ENCODE assay signal across 35 cellular contexts in genomic region chr7:107652642-107653041, GRCh38. TPM values are rescaled to one million over a fixed set of nuclear protein-coding genes. Genes with fewer than 3 reads are reported as not detected.
DNase-seq lines count a peak whose midpoint lies in the region; ATAC-seq, FAIRE-seq and TF ChIP-seq lines count a peak whose summit lies in the region.
"Had no signal": no experiment of that assay in that cellular context is flagged by ENCODE, and none has a peak within 500 bp of the region (broad histone marks: within the 10 kb centered on the region; RNA-seq: fewer than 3 reads in every experiment).

No MANE protein-coding gene starts in this region.

- DNase-seq in M059J (ENCODE audit: low read depth) = peak; percentile 18
- peak; percentile 59 for DNase-seq in PC-3
- DNase-seq in iris pigment epithelial cell (ENCODE audit: low read depth) = peak; percentile 13
- no peak for DNase-seq in NCI-H128 (lab: John Stamatoyannopoulos, UW; ENCODE audit: unreplicated experiment)
- no peak for DNase-seq in NCI-H1092 treated with DMSO at 0.1 percent for 48 hours (lab: John Stamatoyannopoulos, UW)
- no peak for DNase-seq in activated T-cell treated with anti-CD3 and anti-CD28 coated beads, Interleukin-2, amount 50 U/mL, for 1 hour
- no peak for DNase-seq in GM12891 (ENCODE audit: insufficient read length, low spot score)
- DNase-seq: 8988T; ACHN; AML-193; BE2C; C1 segment of cervical spinal cord; Caco-2; Calu3; CD4-positive, alpha-beta memory T cell; CD4-positive, alpha-beta T cell; CD4-positive, CD25-positive, alpha-beta regulatory T cell; CD8-positive, alpha-beta memory T cell; CD8-positive, alpha-beta T cell; COR-L47; DMS 273 treated with DMSO at 0.1 percent for 48 hours; DMS153; DMS53; DMS79; DMS79 treated with DMSO at 0.1 percent for 48 hours; DND-41; EL had no signal

- no peaks in the 10 kb centered on the region for H3K27me3 ChIP-seq in PC-3 (ENCODE audit: low read length)
- H3K27me3 ChIP-seq: BE2C; BLaER1; BLaER1 treated with 17β-estradiol and CSF1 and Interleukin-3, amounts not matched to agents 10 nM and 100 nM had no signal

- no peak overlapping the region for H3K4me2 ChIP-seq in PC-3 (ENCODE audit: low read length)
- H3K4me2 ChIP-seq: A549; BLaER1; BLaER1 treated with 17β-estradiol and CSF1 and Interleukin-3, amounts not matched to agents 10 nM and 100 nM had no signal

- ATAC-seq in PC-3 = peak; percentile 88
- ATAC-seq: A549; CD8-positive, alpha-beta T cell had no signal

- CTCF ChIA-PET in HEK293 (lab: Yijun Ruan, JAX) (no interaction called here), PC-3 (lab: Charles Lee) (no interaction called here)

- no peak overlapping the region for H3K9ac ChIP-seq in PC-3 (ENCODE audit: low read length)
- H3K9ac ChIP-seq: BLaER1; BLaER1 treated with 17β-estradiol and CSF1 and Interleukin-3, amounts not matched to agents 10 nM and 100 nM had no signal

- H3K36me3 ChIP-seq in HEK293 (ENCODE audit: control insufficient read depth in 2 of 2, insufficient read depth in 1 of 2, low read length in 2 of 2) = no peaks in the 10 kb centered on the region
- no peaks in the 10 kb centered on the region for H3K36me3 ChIP-seq in PC-3 (ENCODE audit: low read depth, low read length)
- H3K36me3 ChIP-seq: BE2C; BLaER1; BLaER1 treated with 17β-estradiol and CSF1 and Interleukin-3, amounts not matched to agents 10 nM and 100 nM had no signal

- no peak overlapping the region for H3K27ac ChIP-seq in HEK293 (ENCODE audit: extremely low read depth, low read depth, low read length)
- no peak overlapping the region for H3K27ac ChIP-seq in PC-3 (ENCODE audit: low read length)
- H3K27ac ChIP-seq: 22Rv1; A549; BLaER1; BLaER1 treated with 17β-estradiol and CSF1 and Interleukin-3, amounts not matched to agents 10 nM and 100 nM; C4-2B had no signal

- no peaks in the 10 kb centered on the region for H4K20me1 ChIP-seq in PC-3 (ENCODE audit: low read length)
- H4K20me1 ChIP-seq: BLaER1; BLaER1 treated with 17β-estradiol and CSF1 and Interleukin-3, amounts not matched to agents 10 nM and 100 nM had no signal

- POLR2A ChIA-PET in HEK293 (lab: Yijun Ruan, JAX) = no interaction called here
- POLR2A ChIA-PET in PC-3 (lab: Charles Lee; ENCODE audit: unreplicated experiment) = no interaction called here

- H3K9me2 ChIP-seq in PC-3 (replicated peaks; ENCODE audit: low read length) = no peaks in the 10 kb centered on the region

- H2AFZ ChIP-seq in PC-3 (ENCODE audit: low read length) = no peak overlapping the region

- H3K4me3 ChIP-seq in HEK293 (ENCODE audit: low read depth, low read length) = no peak overlapping the region
- H3K4me3 ChIP-seq in PC-3 (ENCODE audit: low read length) = no peak overlapping the region
- H3K4me3 ChIP-seq: A549; BLaER1; BLaER1 treated with 17β-estradiol and CSF1 and Interleukin-3, amounts not matched to agents 10 nM and 100 nM had no signal

- no TSS peak for BruUV-seq in PC-3 (replicated peaks; lab: Mats Ljungman, UMichigan)

- H3K4me1 ChIP-seq in HEK293 (ENCODE audit: control insufficient read depth, insufficient read depth, low read length) (no peaks in the 10 kb centered on the region), PC-3 (ENCODE audit: insufficient read depth, low read length) (no peaks in the 10 kb centered on the region)
- H3K4me1 ChIP-seq: A549, BE2C, BLaER1, Caco-2 had no signal

- no peak for FAIRE-seq in GM12891 (lab: Jason Lieb, UNC)
- FAIRE-seq: A549, D721Med had no signal

- H3K9me3 ChIP-seq in HEK293 (ENCODE audit: control insufficient read depth, insufficient read depth, low read depth, low read length) (no peaks in the 10 kb centered on the region), PC-3 (ENCODE audit: low read length) (no peaks in the 10 kb centered on the region)
- H3K9me3 ChIP-seq: A549, BE2C, Caco-2 had no signal

- intact Hi-C loops in PC-3 (cut with micrococcal nuclease) = no loop called here

- TF ChIP-seq POLR2A in GM12891 (IDR thresholded peaks at IDR 0.05; ENCODE audit: low read depth, low read length) = no peak

- no peaks in the 10 kb centered on the region for H3K79me2 ChIP-seq in PC-3 (ENCODE audit: low read length)

- TF ChIP-seq CTCF in HEK293 (tag by site-specific recombination; IDR thresholded peaks at IDR 0.05) (no peak), PC-3 (conservative IDR thresholded peaks at IDR 0.05; ENCODE audit: low read depth, low read length) (no peak)

- H3F3A ChIP-seq in PC-3 (ENCODE audit: low read length, unreplicated experiment) = no peaks in the 10 kb centered on the region

TF ChIP-seq in HEK293, 187 proteins besides CTCF, POLR2A, EP300 and RAD21:
- TF ChIP-seq ZBTB48 (tag by site-specific recombination; IDR thresholded peaks at IDR 0.05) (no peak), ZNF426 (tag by site-specific recombination; IDR thresholded peaks at IDR 0.05) (peak; percentile 11; the same call in 1 of the 2 replicates)

TF ChIP-seq in GM12891, 5 proteins besides CTCF, POLR2A, EP300 and RAD21:
- TF ChIP-seq POU2F2 (IDR thresholded peaks at IDR 0.05; ENCODE audit: low read depth, low read length) = no peak
- TF ChIP-seq SPI1 (IDR thresholded peaks at IDR 0.05; ENCODE audit: low read depth, low read length) = no peak
- TF ChIP-seq PAX5 (IDR thresholded peaks at IDR 0.05; ENCODE audit: insufficient read depth, low read length, severe bottlenecking) = no peak
- TF ChIP-seq POLR2AphosphoS5 (IDR thresholded peaks at IDR 0.05; ENCODE audit: low read depth, low read length) = no peak
- TF ChIP-seq TAF1 (IDR thresholded peaks at IDR 0.05; ENCODE audit: low read depth, low read length) = no peak

RNA-seq across cellular contexts. Expression of gene SLC26A4, which starts 8.0 kb away (rescaled TPM):
- total RNA-seq in M059J (2014; rRNA removed; shearing (Covaris generic)) = 0.84 and 1.6 TPM in 2 replicates
- total RNA-seq in PC-3 (2014; rRNA removed) = not detected in 2 replicates
- polyA plus RNA-seq in GM12891 (2012; ENCODE audit: low read depth, missing spikeins) = not detected
- total RNA-seq: A673; Caco-2; CD4-positive, alpha-beta memory T cell; CD4-positive, alpha-beta T cell had no signal
- polyA plus RNA-seq: CD4-positive, alpha-beta memory T cell; CD8-positive, alpha-beta memory T cell had no signal

Comparison
In these comparisons a context has a peak if more than half of its experiments do, and no peak if none do; other contexts are left out.
1. DNase-seq: peak in M059J (single experiment), PC-3 (single experiment) and iris pigment epithelial cell (single experiment); none in NCI-H128 (single experiment), NCI-H1092 treated with DMSO at 0.1 percent for 48 hours (single experiment), activated T-cell treated with anti-CD3 and anti-CD28 coated beads, Interleukin-2, amount 50 U/mL, for 1 hour (single experiment) and GM12891 (single experiment).